ENCODE assay signal across 9 cellular contexts in genomic region chr9:113621309-113621791, GRCh38.
DNase-seq lines count a peak whose midpoint lies in the region; ATAC-seq, FAIRE-seq and TF ChIP-seq lines count a peak whose summit lies in the region.
"Had no signal": no experiment of that assay in that cellular context is flagged by ENCODE, and none has a peak within 500 bp of the region (broad histone marks: within the 10 kb centered on the region; RNA-seq: fewer than 3 reads in every experiment).

No MANE protein-coding gene starts in this region.

- TF ChIP-seq CTCF in uterus (IDR thresholded peaks at IDR 0.05) = no peak

- peak; percentile 8 for FAIRE-seq in endometrium (lab: Jason Lieb, UNC)

- H3K4me1 Mint-ChIP-seq in activated T-cell treated with anti-CD3 and anti-CD28 coated beads, Interleukin-2, amount 50 U/mL, for 72 hours (ENCODE audit: low read depth) = peaks cover 84% of the 10 kb centered on the region
- peaks cover 24% of the 10 kb centered on the region for H3K4me1 Mint-ChIP-seq in activated T-cell treated with anti-CD3 and anti-CD28 coated beads, Interleukin-2, amount 50 U/mL, for 4 hours (ENCODE audit: low read depth)

- H3K27ac Mint-ChIP-seq in activated T-cell treated with anti-CD3 and anti-CD28 coated beads, Interleukin-2, amount 50 U/mL, for 72 hours = peak overlapping the region; percentile 93

- no peaks in the 10 kb centered on the region for H3K27me3 ChIP-seq in uterus

- no peaks in the 10 kb centered on the region for H3K9me3 Mint-ChIP-seq in activated T-cell treated with anti-CD3 and anti-CD28 coated beads, Interleukin-2, amount 50 U/mL, for 72 hours
- no peaks in the 10 kb centered on the region for H3K9me3 Mint-ChIP-seq in activated T-cell treated with anti-CD3 and anti-CD28 coated beads, Interleukin-2, amount 50 U/mL, for 4 hours

- peaks cover 5 to 9% of the 10 kb centered on the region in 2 donors for H3K4me1 ChIP-seq in uterus

- DNase-seq in activated T-cell treated with anti-CD3 and anti-CD28 coated beads, Interleukin-2, amount 50 U/mL, for 72 hours = no peak
- DNase-seq in activated T-cell treated with anti-CD3 and anti-CD28 coated beads, Interleukin-2, amount 50 U/mL, for 4 hours = no peak
- DNase-seq in mesenteric fat pad (ENCODE audit: low spot score) (peak; percentile 93), uterus (peak; percentile 72 to 77), NCI-H2227 (lab: John Stamatoyannopoulos, UW; ENCODE audit: unreplicated experiment) (no peak)
- DNase-seq in central memory CD4-positive, alpha-beta T cell = no peak
- DNase-seq: Kasumi-1 had no signal

- ATAC-seq in activated T-cell treated with anti-CD3 and anti-CD28 coated beads, Interleukin-2, amount 50 U/mL, for 72 hours (replicated peaks in 1 of 2) = no peak
- no peak for ATAC-seq in activated T-cell treated with anti-CD3 and anti-CD28 coated beads, Interleukin-2, amount 50 U/mL, for 4 hours
- no peak for ATAC-seq in GM19463 (IDR thresholded peaks at IDR 0.05; ENCODE audit: unreplicated experiment)

- peak overlapping the region; percentile 65 to 79 for H3K4me3 Mint-ChIP-seq in activated T-cell treated with anti-CD3 and anti-CD28 coated beads, Interleukin-2, amount 50 U/mL, for 72 hours
- no peak overlapping the region for H3K4me3 Mint-ChIP-seq in activated T-cell treated with anti-CD3 and anti-CD28 coated beads, Interleukin-2, amount 50 U/mL, for 4 hours

- H3K9me3 ChIP-seq in uterus = no peaks in the 10 kb centered on the region

- H3K36me3 ChIP-seq in uterus = no peaks in the 10 kb centered on the region

- no peaks in the 10 kb centered on the region for H3K27me3 Mint-ChIP-seq in activated T-cell treated with anti-CD3 and anti-CD28 coated beads, Interleukin-2, amount 50 U/mL, for 72 hours (ENCODE audit: low read depth)
- H3K27me3 Mint-ChIP-seq in activated T-cell treated with anti-CD3 and anti-CD28 coated beads, Interleukin-2, amount 50 U/mL, for 4 hours (ENCODE audit: low read depth) = peaks cover 2% of the 10 kb centered on the region

- H3K36me3 Mint-ChIP-seq in activated T-cell treated with anti-CD3 and anti-CD28 coated beads, Interleukin-2, amount 50 U/mL, for 72 hours (ENCODE audit: insufficient read depth in 2 of 2) = peaks cover 0 to 2% of the 10 kb centered on the region in 2 donors
- no peaks in the 10 kb centered on the region for H3K36me3 Mint-ChIP-seq in activated T-cell treated with anti-CD3 and anti-CD28 coated beads, Interleukin-2, amount 50 U/mL, for 4 hours (ENCODE audit: insufficient read depth)

- peak overlapping the region; percentile 87 to 94 for H3K27ac ChIP-seq in uterus

- intact Hi-C loops in uterus (cut with DNase I; ENCODE audit: low total_unique reads) = no loop called here

- no peak for TF ChIP-seq POLR2A in uterus (IDR thresholded peaks at IDR 0.05)

- H3K4me3 ChIP-seq in uterus = no peak overlapping the region

Comparison
In these comparisons a context has a peak if more than half of its experiments do, and no peak if none do; other contexts are left out.
1. DNase-seq: peak in mesenteric fat pad (single experiment) and uterus (2 of 2); none in activated T-cell treated with anti-CD3 and anti-CD28 coated beads, Interleukin-2, amount 50 U/mL, for 72 hours (0 of 2), activated T-cell treated with anti-CD3 and anti-CD28 coated beads, Interleukin-2, amount 50 U/mL, for 4 hours (single experiment), central memory CD4-positive, alpha-beta T cell (single experiment) and NCI-H2227 (single experiment).